ENCODE assay signal across 21 cellular contexts in genomic region chr9:13268469-13268868, GRCh38. TPM values are rescaled to one million over a fixed set of nuclear protein-coding genes. Genes with fewer than 3 reads are reported as not detected.
DNase-seq lines count a peak whose midpoint lies in the region; ATAC-seq and TF ChIP-seq lines count a peak whose summit lies in the region.
"Had no signal": no experiment of that assay in that cellular context is flagged by ENCODE, and none has a peak within 500 bp of the region (broad histone marks: within the 10 kb centered on the region; RNA-seq: fewer than 3 reads in every experiment).

No MANE protein-coding gene starts in this region.

- H3K36me3 ChIP-seq in IMR-90 (ENCODE audit: control insufficient read depth, insufficient read depth, low read length) (peaks cover 3% of the 10 kb centered on the region), GM23338 (ENCODE audit: insufficient read depth) (no peaks in the 10 kb centered on the region)
- H3K36me3 ChIP-seq: esophagus muscularis mucosa, transverse colon had no signal

- H3K27ac ChIP-seq in IMR-90 (ENCODE audit: insufficient read depth, low read length) (no peak overlapping the region), GM23338 (ENCODE audit: low read depth) (no peak overlapping the region)
- H3K27ac ChIP-seq: KMS-11, transverse colon had no signal

- H3K23ac ChIP-seq in IMR-90 (ENCODE audit: low read depth, low read length): no peak overlapping the region

- no peak overlapping the region for H3K56ac ChIP-seq in IMR-90 (ENCODE audit: extremely low read depth, insufficient read depth, low read length)

- no peak overlapping the region for H3K4me3 ChIP-seq in IMR-90 (ENCODE audit: insufficient read depth, low read depth, low read length)
- no peak overlapping the region for H3K4me3 ChIP-seq in GM23338
- H3K4me3 ChIP-seq: esophagus muscularis mucosa, transverse colon had no signal

- H2BK20ac ChIP-seq in IMR-90 (ENCODE audit: low read depth, low read length): 0 out of 2 replicates have a peak overlapping the region, but pooled peaks have one; percentile 6

- H3K27ac Mint-ChIP-seq in GM23338: no peak overlapping the region
- H3K27ac Mint-ChIP-seq: activated naive CD8-positive, alpha-beta T cell treated with anti-CD3 and anti-CD28 coated beads, Interleukin-2, amount 50 U/mL, for 24 hours; natural killer cell had no signal

- H4K8ac ChIP-seq in IMR-90 (ENCODE audit: low read depth in 2 of 2, low read length in 2 of 2): peak overlapping the region in 1 of 2 experiments; percentile 49; a peak in 1 of 4 replicates

- no peaks in the 10 kb centered on the region for H3K9me2 ChIP-seq in GM23338 (ENCODE audit: insufficient read depth)

- H3K18ac ChIP-seq in IMR-90 (ENCODE audit: low read depth, low read length): peak overlapping the region; percentile 13; the same call in 1 of the 2 replicates

- no peaks in the 10 kb centered on the region for H3K36me3 Mint-ChIP-seq in GM23338 (ENCODE audit: low read depth)
- H3K36me3 Mint-ChIP-seq: natural killer cell had no signal

- H4K91ac ChIP-seq in IMR-90 (ENCODE audit: insufficient read depth, low read depth, low read length): peak overlapping the region; percentile 38; the same call in 1 of the 2 replicates

- H3K27me3 Mint-ChIP-seq in GM23338 (ENCODE audit: insufficient read depth, low read depth, poor library complexity): no peaks in the 10 kb centered on the region
- H3K27me3 Mint-ChIP-seq: activated naive CD8-positive, alpha-beta T cell treated with anti-CD3 and anti-CD28 coated beads, Interleukin-2, amount 50 U/mL, for 24 hours had no signal

- H2BK5ac ChIP-seq in IMR-90 (ENCODE audit: low read depth, low read length, poor library complexity, severe bottlenecking): no peak overlapping the region

- H2AK5ac ChIP-seq in IMR-90 (ENCODE audit: low read depth, low read length): no peak overlapping the region

- in situ Hi-C loops in IMR-90 (cut with MboI; ENCODE audit: low sequenced_read_pairs): no loop called here

- peak overlapping the region; percentile 70 for H2AFZ ChIP-seq in IMR-90 (replicated peaks; ENCODE audit: low read length, poor library complexity)
- no peak overlapping the region for H2AFZ ChIP-seq in GM23338

- no peak overlapping the region for H3K14ac ChIP-seq in IMR-90 (replicated peaks; ENCODE audit: low read depth, low read length)

- CTCF ChIA-PET in IMR-90 (lab: Yijun Ruan, JAX): no interaction called here

- no peak overlapping the region for H3K4me2 ChIP-seq in IMR-90 (ENCODE audit: low read depth, low read length)
- no peak overlapping the region for H3K4me2 ChIP-seq in GM23338
- H3K4me2 ChIP-seq: KMS-11 had no signal

- H3K4me3 Mint-ChIP-seq in GM23338: no peak overlapping the region
- H3K4me3 Mint-ChIP-seq: activated naive CD8-positive, alpha-beta T cell treated with anti-CD3 and anti-CD28 coated beads, Interleukin-2, amount 50 U/mL, for 24 hours; natural killer cell had no signal

- WGBS in IMR-90 (ENCODE audit: extremely low coverage in 2 of 2, insufficient read length in 1 of 2), 2 experiments: 50% methylated on average over 7 of the region's 7 CpGs; no CpG with 5 or more reads in 1 of the 2 experiments

- TF ChIP-seq RAD21 in IMR-90 (IDR thresholded peaks at IDR 0.05; ENCODE audit: low read length): no peak

- H3K9me3 ChIP-seq in IMR-90 (ENCODE audit: control insufficient read depth, insufficient read depth, low read length): peaks cover 2% of the 10 kb centered on the region; the same call in 1 of the 2 replicates
- H3K9me3 ChIP-seq: esophagus muscularis mucosa, transverse colon had no signal

- H3K4me1 Mint-ChIP-seq in GM23338: peaks cover 48% of the 10 kb centered on the region
- H3K4me1 Mint-ChIP-seq: activated naive CD8-positive, alpha-beta T cell treated with anti-CD3 and anti-CD28 coated beads, Interleukin-2, amount 50 U/mL, for 24 hours; natural killer cell had no signal

- dilution Hi-C loops in IMR-90 (cut with HindIII; ENCODE audit: low sequenced_read_pairs, unreplicated experiment): no loop called here

- H4K20me1 ChIP-seq in IMR-90 (ENCODE audit: insufficient read depth, low read length): peaks cover 19% of the 10 kb centered on the region
- H4K20me1 ChIP-seq in GM23338 (replicated peaks; ENCODE audit: insufficient read depth): peaks cover 24% of the 10 kb centered on the region

- peaks cover 98% of the 10 kb centered on the region for H3K79me2 ChIP-seq in GM23338 (replicated peaks; ENCODE audit: insufficient read depth)

- no peaks in the 10 kb centered on the region for H3K9me1 ChIP-seq in IMR-90 (ENCODE audit: insufficient read depth, low read length)

- no peak overlapping the region for H2BK120ac ChIP-seq in IMR-90 (ENCODE audit: low read depth, low read length)

- POLR2A ChIA-PET in IMR-90 (lab: Charles Lee; ENCODE audit: unreplicated experiment): no interaction called here

- intact Hi-C loops in IMR-90 (cut with micrococcal nuclease): no loop called here
- intact Hi-C loops in Right ventricle myocardium superior (cut with DNase I): no loop called here

- H3K27me3 ChIP-seq in IMR-90 (ENCODE audit: control insufficient read depth, insufficient read depth, low read length): no peaks in the 10 kb centered on the region
- H3K27me3 ChIP-seq in GM23338 (ENCODE audit: insufficient read depth): no peaks in the 10 kb centered on the region
- H3K27me3 ChIP-seq: esophagus muscularis mucosa, transverse colon had no signal

- H2BK15ac ChIP-seq in IMR-90 (ENCODE audit: low read depth, low read length): peak overlapping the region; percentile 28; the same call in 1 of the 3 replicates

- H3F3A ChIP-seq in GM23338 (replicated peaks; ENCODE audit: low read depth): no peaks in the 10 kb centered on the region

- peaks cover 2% of the 10 kb centered on the region; the same call in 1 of the 2 replicates for H3K4me1 ChIP-seq in IMR-90 (ENCODE audit: control insufficient read depth, insufficient read depth, low read length)
- peaks cover 70% of the 10 kb centered on the region for H3K4me1 ChIP-seq in GM23338 (ENCODE audit: insufficient read depth)

- no peak for TF ChIP-seq POLR2A in IMR-90 (IDR thresholded peaks at IDR 0.05; ENCODE audit: low read depth, low read length)

- ATAC-seq in IMR-90 (ENCODE audit: low read depth) (no peak), Right ventricle myocardium superior (ENCODE audit: poor library complexity) (no peak), GM23338 (no peak)
- ATAC-seq: activated naive CD8-positive, alpha-beta T cell treated with anti-CD3 and anti-CD28 coated beads, Interleukin-2, amount 50 U/mL, for 24 hours; natural killer cell had no signal

- no peaks in the 10 kb centered on the region for H3K9me3 Mint-ChIP-seq in GM23338

- no peak overlapping the region for H3K9ac ChIP-seq in IMR-90 (ENCODE audit: low read depth, low read length)
- H3K9ac ChIP-seq: KMS-11 had no signal

- BruUV-seq in IMR-90 (replicated peaks; lab: Mats Ljungman, UMichigan): no TSS peak

- H2AK9ac ChIP-seq in IMR-90 (replicated peaks; ENCODE audit: low read depth, low read length, poor library complexity): no peak overlapping the region

- no peak overlapping the region for H3K4ac ChIP-seq in IMR-90 (ENCODE audit: low read depth, low read length)

- no peak for TF ChIP-seq CTCF in IMR-90 (conservative IDR thresholded peaks at IDR 0.05; ENCODE audit: low read depth, low read length)
- TF ChIP-seq CTCF in GM23338 (conservative IDR thresholded peaks at IDR 0.05; ENCODE audit: low read depth in 2 of 2): no peak

- H4K5ac ChIP-seq in IMR-90 (ENCODE audit: low read depth, low read length): no peak overlapping the region

- peaks cover 19 to 54% of the 10 kb centered on the region in 2 experiments for H3K79me1 ChIP-seq in IMR-90 (ENCODE audit: low read depth in 1 of 2, low read length in 2 of 2)

- DNase-seq in A172 (ENCODE audit: low spot score) (peak; percentile 76), IMR-90 (peak; percentile 56), amniotic epithelial cell (ENCODE audit: low read depth) (peak; percentile 88), iris pigment epithelial cell (ENCODE audit: low read depth) (peak; percentile 87), Ammon's horn (ENCODE audit: low spot score) (no peak), Right ventricle myocardium superior (no peak), GM23338 (ENCODE audit: low spot score) (no peak)
- DNase-seq in stimulated activated CD4-positive, alpha-beta T cell treated with anti-CD3 and anti-CD28 coated beads, Interleukin-4, amount 100 ng/mL, for 24 hours: no peak
- DNase-seq: activated CD4-positive, alpha-beta T cell treated with anti-CD3 and anti-CD28 coated beads for 4 hours; activated naive CD8-positive, alpha-beta T cell treated with anti-CD3 and anti-CD28 coated beads, Interleukin-2, amount 50 U/mL, for 24 hours; activated T-cell treated with anti-CD3 and anti-CD28 coated beads, Interleukin-2, amount 50 U/mL, for 1 hour; natural killer cell; NCI-H146; NCI-H446 treated with DMSO at 0.1 percent for 48 hours; stimulated activated CD4-positive, alpha-beta T cell treated with anti-CD3 and anti-CD28 coated beads, Interleukin-1b, Interleukin-23, amount 100 ng/mL, for 48 hours; stimulated activated CD8-positive, alpha-beta memory T cell treated with anti-CD3 and anti-CD28 coated beads, Interleukin-4, amount 100 ng/mL, for 48 hours; transverse colon had no signal

TF ChIP-seq in IMR-90, 13 proteins besides CTCF, POLR2A, EP300 and RAD21 (continues in another document):
- TF ChIP-seq BHLHE40 (IDR thresholded peaks at IDR 0.05; ENCODE audit: low read depth, low read length): no peak
- TF ChIP-seq CHD1 (IDR thresholded peaks at IDR 0.05; ENCODE audit: low read depth, low read length): no peak

TF ChIP-seq in GM23338, 12 proteins besides CTCF, POLR2A, EP300 and RAD21 (continues in another document):
- TF ChIP-seq NANOG (IDR thresholded peaks at IDR 0.05; ENCODE audit: borderline replicate concordance) (no peak), CREB1 (CRISPR knock-in tag; IDR thresholded peaks at IDR 0.05; ENCODE audit: low read depth) (no peak), JUNB (IDR thresholded peaks at IDR 0.05; ENCODE audit: unreplicated experiment) (no peak)

RNA-seq across cellular contexts. Expression of gene MPDZ, which starts 11.0 kb away (rescaled TPM):
- 31.5 and 38.4 TPM in 2 replicates for total RNA-seq in A172 (2014; rRNA removed; shearing (Covaris generic))
- total RNA-seq in IMR-90 (2012; rRNA removed) (39.3 and 46.4 TPM in 2 replicates), Right ventricle myocardium superior (64.3 TPM)
- polyA plus RNA-seq in IMR-90 (2012; rRNA removed) (14.6 and 18.8 TPM in 2 replicates), GM23338 (2016; fragmentation: Nextera tagmentation; extraction: Ambion mirVana) (32.6 and 33.0 TPM in 2 replicates)
- polyA plus RNA-seq in IMR-90 (2012; cell fraction: cytosol; rRNA removed): 3.6 and 5.9 TPM in 2 replicates
- 10.0 and 65.1 TPM in 2 replicates for polyA plus RNA-seq in IMR-90 (2012; cell fraction: nucleus; rRNA removed; ENCODE audit: low replicate concordance)
- total RNA-seq in GM23338 (2014; rRNA removed; shearing (Covaris generic)): 37.0 and 43.1 TPM in 2 replicates
- total RNA-seq: natural killer cell; OCI-LY7; T-helper 2 cell treated with Interferon-gamma antibody and Interleukin-4, amounts not matched to agents 100 ng/mL and 5 ng/mL, for 36 hours had no signal

Comparison
In these comparisons a context has a peak if more than half of its experiments do, and no peak if none do; other contexts are left out.
1. DNase-seq: peak in A172 (single experiment), IMR-90 (single experiment), amniotic epithelial cell (single experiment) and iris pigment epithelial cell (single experiment); none in Ammon's horn (single experiment), Right ventricle myocardium superior (single experiment), GM23338 (single experiment) and stimulated activated CD4-positive, alpha-beta T cell treated with anti-CD3 and anti-CD28 coated beads, Interleukin-4, amount 100 ng/mL, for 24 hours (single experiment).